In the genomic region with DNA sequence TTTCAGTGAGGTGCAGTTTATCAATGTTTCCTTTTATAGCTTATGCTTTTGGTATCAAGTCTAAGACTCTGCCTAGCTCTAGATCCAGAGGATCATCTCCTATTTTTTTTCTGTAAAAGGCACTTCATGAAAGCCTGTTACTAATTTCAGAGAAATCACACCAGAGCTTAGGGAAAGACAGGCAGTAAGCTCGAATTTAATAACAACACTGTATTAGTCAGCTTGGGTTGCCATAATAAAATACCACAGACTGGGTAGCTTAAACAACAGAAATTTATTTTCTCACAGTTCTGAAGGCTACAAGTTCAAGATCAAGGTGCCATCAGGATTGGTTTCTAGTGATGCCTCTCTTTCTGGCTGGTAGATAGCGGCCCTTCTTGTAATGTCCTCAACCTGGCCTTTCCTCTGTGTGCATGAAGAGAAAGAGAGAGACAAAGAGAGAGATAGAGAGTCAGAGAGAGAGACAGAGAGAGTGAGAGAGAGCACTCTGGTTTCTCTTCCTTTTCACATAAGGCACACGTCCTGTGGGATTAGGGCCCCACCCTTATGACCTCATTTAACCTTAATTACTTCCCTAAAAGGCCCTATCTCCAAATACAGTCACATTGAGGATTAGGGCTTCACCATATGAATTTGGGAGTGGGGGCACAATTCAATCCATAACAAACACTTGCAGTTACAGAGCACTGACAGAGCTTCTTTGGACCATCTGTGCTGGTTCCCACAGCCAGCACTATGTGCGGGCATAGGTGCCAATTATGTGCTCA, we compare ENCODE assay signal across 24 cellular contexts.
DNase-seq lines count a peak whose midpoint lies in the region; ATAC-seq and TF ChIP-seq lines count a peak whose summit lies in the region.
"Had no signal": no experiment of that assay in that cellular context is flagged by ENCODE, and none has a peak within 500 bp of the region (broad histone marks: within the 10 kb centered on the region; RNA-seq: fewer than 3 reads in every experiment).

No MANE protein-coding gene starts in this region.

- no peak for TF ChIP-seq CTCF in fibroblast of villous mesenchyme (IDR thresholded peaks at IDR 0.05; ENCODE audit: insufficient read depth, low read depth, low read length)

- H3K9me2 ChIP-seq in GM23248 (ENCODE audit: insufficient read depth): no peaks in the 10 kb centered on the region

- no peak for ATAC-seq in SK-N-SH treated with all-trans-retinoic acid at 6 μM for 48 hours
- ATAC-seq in HG03095 (IDR thresholded peaks at IDR 0.05; ENCODE audit: unreplicated experiment): no peak
- ATAC-seq: stimulated activated naive CD8-positive, alpha-beta T cell treated with anti-CD3 and anti-CD28 coated beads, Interleukin-15, amount 100 ng/mL, for 72 hours had no signal

- in situ Hi-C loops in GM23248 (cut with MboI): no loop called here

- H3K4me1 ChIP-seq in GM23248 (ENCODE audit: insufficient read depth): peaks cover 10% of the 10 kb centered on the region
- H3K4me1 ChIP-seq: Peyer's patch, SJCRH30 had no signal

- no peaks in the 10 kb centered on the region for H3K36me3 ChIP-seq in GM23248 (ENCODE audit: low read depth)
- H3K36me3 ChIP-seq: Peyer's patch, sigmoid colon, SJCRH30, tibial artery, WERI-Rb-1 had no signal

- H3K4me3 ChIP-seq in GM23248 (no peak overlapping the region), fibroblast of villous mesenchyme (ENCODE audit: low read depth, low read length) (no peak overlapping the region)
- H3K4me3 ChIP-seq: Peyer's patch, sigmoid colon, SJCRH30, tibial artery had no signal

- WGBS in GM23248 (ENCODE audit: low coverage in 1 of 2, low lambda C conversion rate in 2 of 2, missing lambda C conversion rate in 2 of 2), 2 experiments: 49 to 56% methylated on average over 4 of the region's 4 CpGs

- no peak overlapping the region for H3K27ac ChIP-seq in GM23248
- H3K27ac ChIP-seq: Peyer's patch, SJCRH30, tibial artery, WERI-Rb-1 had no signal

- H2AFZ ChIP-seq in GM23248: no peak overlapping the region

- H3K9ac ChIP-seq in GM23248: no peak overlapping the region

- no peaks in the 10 kb centered on the region for H3K9me3 ChIP-seq in GM23248 (ENCODE audit: low read depth)
- H3K9me3 ChIP-seq: Peyer's patch, sigmoid colon, SJCRH30, tibial artery had no signal

- H3K79me2 ChIP-seq in GM23248 (ENCODE audit: insufficient read depth): no peaks in the 10 kb centered on the region

- no peak overlapping the region for H3K4me2 ChIP-seq in GM23248 (ENCODE audit: unreplicated experiment)

- DNase-seq in GM23248: peak; percentile 29
- DNase-seq in LHCN-M2 (ENCODE audit: low read depth): peak; percentile 16
- DNase-seq in OCI-M1 (lab: John Stamatoyannopoulos, UW): peak; percentile 45
- peak; percentile 34 for DNase-seq in fibroblast of villous mesenchyme (ENCODE audit: low read depth)
- DNase-seq in HCEC 1CT: no peak
- DNase-seq in stimulated activated CD8-positive, alpha-beta memory T cell treated with anti-CD3 and anti-CD28 coated beads, Interleukin-4, amount 100 ng/mL, for 48 hours: no peak
- DNase-seq: activated CD4-positive, alpha-beta T cell treated with anti-CD3 and anti-CD28 coated beads, Interleukin-2, amount 50 U/mL, for 1 hour; activated naive CD4-positive, alpha-beta T cell treated with anti-CD3 and anti-CD28 coated beads, Interleukin-2, amount 50 U/mL, for 16 hours; caudate nucleus; CD4-positive, CD25-positive, alpha-beta regulatory T cell; glutamatergic neuron; NCI-H1105 treated with DMSO at 0.1 percent for 48 hours; NCI-H2081 treated with DMSO at 0.1 percent for 48 hours; NK-92 treated with Interleukin-12 subunit alpha and Interleukin-12 subunit beta, amount 100 ng/mL, for 24 hours; Peyer's patch; posterior cingulate gyrus; sigmoid colon; SJCRH30; stimulated activated naive CD8-positive, alpha-beta T cell treated with anti-CD3 and anti-CD28 coated beads, Interleukin-15, amount 100 ng/mL, for 72 hours; T-helper 1 cell; tibial artery; WERI-Rb-1 had no signal

- H4K20me1 ChIP-seq in GM23248 (ENCODE audit: insufficient read depth): no peaks in the 10 kb centered on the region

- peaks cover 3% of the 10 kb centered on the region for H3F3A ChIP-seq in GM23248 (ENCODE audit: insufficient read depth)

- H3K27me3 ChIP-seq in GM23248 (replicated peaks; ENCODE audit: insufficient read depth): no peaks in the 10 kb centered on the region
- H3K27me3 ChIP-seq: Peyer's patch, sigmoid colon, SJCRH30, tibial artery had no signal

TF ChIP-seq in SK-N-SH treated with all-trans-retinoic acid at 6 μM for 48 hours, 23 proteins besides CTCF, POLR2A, EP300 and RAD21:
- TF ChIP-seq ZFP3 (CRISPR knock-in tag; IDR thresholded peaks at IDR 0.05): no peak
- TF ChIP-seq, protein P1, sequence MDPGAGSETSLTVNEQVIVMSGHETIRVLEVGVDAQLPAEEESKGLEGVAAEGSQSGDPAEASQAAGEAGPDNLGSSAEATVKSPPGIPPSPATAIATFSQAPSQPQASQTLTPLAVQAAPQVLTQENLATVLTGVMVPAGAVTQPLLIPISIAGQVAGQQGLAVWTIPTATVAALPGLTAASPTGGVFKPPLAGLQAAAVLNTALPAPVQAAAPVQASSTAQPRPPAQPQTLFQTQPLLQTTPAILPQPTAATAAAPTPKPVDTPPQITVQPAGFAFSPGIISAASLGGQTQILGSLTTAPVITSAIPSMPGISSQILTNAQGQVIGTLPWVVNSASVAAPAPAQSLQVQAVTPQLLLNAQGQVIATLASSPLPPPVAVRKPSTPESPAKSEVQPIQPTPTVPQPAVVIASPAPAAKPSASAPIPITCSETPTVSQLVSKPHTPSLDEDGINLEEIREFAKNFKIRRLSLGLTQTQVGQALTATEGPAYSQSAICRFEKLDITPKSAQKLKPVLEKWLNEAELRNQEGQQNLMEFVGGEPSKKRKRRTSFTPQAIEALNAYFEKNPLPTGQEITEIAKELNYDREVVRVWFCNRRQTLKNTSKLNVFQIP (CRISPR knock-in tag; IDR thresholded peaks at IDR 0.05; ENCODE audit: borderline replicate concordance, low read depth): no peak
- TF ChIP-seq OSR1 (CRISPR knock-in tag; IDR thresholded peaks at IDR 0.05): no peak
TF ChIP-seq in SK-N-SH treated with all-trans-retinoic acid at 6 μM for 48 hours: peak in this region for 0.

Comparison
In these comparisons a context has a peak if more than half of its experiments do, and no peak if none do; other contexts are left out.
1. DNase-seq: peak in GM23248 (single experiment), LHCN-M2 (single experiment), OCI-M1 (single experiment) and fibroblast of villous mesenchyme (single experiment); none in HCEC 1CT (single experiment) and stimulated activated CD8-positive, alpha-beta memory T cell treated with anti-CD3 and anti-CD28 coated beads, Interleukin-4, amount 100 ng/mL, for 48 hours (single experiment).